In the genomic region with DNA sequence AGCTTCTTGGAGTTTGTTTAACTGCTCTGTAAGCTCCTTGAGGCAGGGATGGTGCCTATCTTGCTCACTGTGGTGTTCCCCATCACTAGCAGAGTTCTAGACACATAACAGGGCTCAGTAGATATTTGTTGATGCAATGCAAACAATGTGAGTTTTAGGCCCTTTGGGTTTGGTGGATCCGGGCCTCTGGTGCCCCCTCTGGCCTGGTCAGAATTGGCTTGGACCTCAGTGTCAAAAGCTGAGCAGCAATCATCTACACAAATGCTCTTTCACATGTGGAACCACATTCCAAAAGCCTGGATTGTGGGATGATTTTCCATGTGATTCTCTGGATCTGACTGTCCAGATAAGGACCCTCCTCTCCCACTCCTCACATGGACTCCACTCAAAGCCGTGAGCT, we compare ENCODE assay signal across 12 cellular contexts. TPM values are rescaled to one million over a fixed set of nuclear protein-coding genes. Genes with fewer than 3 reads are reported as not detected.
DNase-seq lines count a peak whose midpoint lies in the region; ATAC-seq and TF ChIP-seq lines count a peak whose summit lies in the region.
"Had no signal": no experiment of that assay in that cellular context is flagged by ENCODE, and none has a peak within 500 bp of the region (broad histone marks: within the 10 kb centered on the region; RNA-seq: fewer than 3 reads in every experiment).

No MANE protein-coding gene starts in this region.

- no peak for DNase-seq in GM12864 (ENCODE audit: low read depth)
- DNase-seq in OCI-LY7 (ENCODE audit: low spot score), result peak; percentile 45
- DNase-seq in fibroblast of mammary gland (ENCODE audit: low read depth), result peak; percentile 22
- no peak for DNase-seq in NK-92 (lab: John Stamatoyannopoulos, UW; ENCODE audit: unreplicated experiment)
- DNase-seq in activated naive CD8-positive, alpha-beta T cell treated with anti-CD3 and anti-CD28 coated beads for 36 hours, result no peak
- no peak for DNase-seq in stimulated activated naive CD8-positive, alpha-beta T cell treated with anti-CD3 and anti-CD28 coated beads, Interleukin-15, amount 100 ng/mL, for 72 hours
- DNase-seq: activated T-cell treated with anti-CD3 and anti-CD28 coated beads, Interleukin-2, amount 50 U/mL, for 48 hours; heart left ventricle; spleen had no signal

- H3K27me3 Mint-ChIP-seq in activated naive CD8-positive, alpha-beta T cell treated with anti-CD3 and anti-CD28 coated beads for 36 hours, result no peaks in the 10 kb centered on the region
- peaks cover 8% of the 10 kb centered on the region for H3K27me3 Mint-ChIP-seq in stimulated activated naive CD8-positive, alpha-beta T cell treated with anti-CD3 and anti-CD28 coated beads, Interleukin-15, amount 100 ng/mL, for 72 hours

- H3K4me3 ChIP-seq in GM12864 (ENCODE audit: low read depth, low read length), result no peak overlapping the region
- H3K4me3 ChIP-seq in OCI-LY7 (ENCODE audit: low read depth, low read length, poor library complexity, severe bottlenecking), result no peak overlapping the region
- no peak overlapping the region for H3K4me3 ChIP-seq in fibroblast of mammary gland (ENCODE audit: control insufficient read depth, low read depth, low read length)
- H3K4me3 ChIP-seq: BLaER1 treated with 17β-estradiol and CSF1 and Interleukin-3, amounts not matched to agents 10 nM and 100 nM; heart left ventricle; spleen had no signal

- H3K27ac Mint-ChIP-seq in activated naive CD8-positive, alpha-beta T cell treated with anti-CD3 and anti-CD28 coated beads for 36 hours, result no peak overlapping the region
- no peak overlapping the region for H3K27ac Mint-ChIP-seq in stimulated activated naive CD8-positive, alpha-beta T cell treated with anti-CD3 and anti-CD28 coated beads, Interleukin-15, amount 100 ng/mL, for 72 hours

- H3K4me1 Mint-ChIP-seq in activated naive CD8-positive, alpha-beta T cell treated with anti-CD3 and anti-CD28 coated beads for 36 hours, result no peaks in the 10 kb centered on the region
- H3K4me1 Mint-ChIP-seq in stimulated activated naive CD8-positive, alpha-beta T cell treated with anti-CD3 and anti-CD28 coated beads, Interleukin-15, amount 100 ng/mL, for 72 hours, result no peaks in the 10 kb centered on the region

- no peaks in the 10 kb centered on the region for H3K36me3 Mint-ChIP-seq in activated naive CD8-positive, alpha-beta T cell treated with anti-CD3 and anti-CD28 coated beads for 36 hours

- TF ChIP-seq CTCF in 22Rv1 (IDR thresholded peaks at IDR 0.05), result peak; percentile 21; the same call in 1 of the 2 replicates
- peak; percentile 63 for TF ChIP-seq CTCF in GM12864 (IDR thresholded peaks at IDR 0.05; ENCODE audit: low read depth, low read length, missing control alignments)
- TF ChIP-seq CTCF in OCI-LY7 (conservative IDR thresholded peaks at IDR 0.05; ENCODE audit: low read length), result peak; percentile 76
- TF ChIP-seq CTCF in fibroblast of mammary gland (conservative IDR thresholded peaks at IDR 0.05; ENCODE audit: control insufficient read depth, insufficient read depth, low read depth, low read length), result peak; percentile 46

- no peak overlapping the region for H2AFZ ChIP-seq in OCI-LY7 (ENCODE audit: low read length)

- ATAC-seq in HG03175 (IDR thresholded peaks at IDR 0.05; ENCODE audit: unreplicated experiment), result no peak
- no peak for ATAC-seq in stimulated activated naive CD8-positive, alpha-beta T cell treated with anti-CD3 and anti-CD28 coated beads, Interleukin-15, amount 100 ng/mL, for 72 hours
- ATAC-seq: heart left ventricle had no signal

- H3K27ac ChIP-seq in 22Rv1, result no peak overlapping the region
- no peak overlapping the region for H3K27ac ChIP-seq in OCI-LY7 (ENCODE audit: low read depth, low read length, poor library complexity, severe bottlenecking)
- H3K27ac ChIP-seq: BLaER1 treated with 17β-estradiol and CSF1 and Interleukin-3, amounts not matched to agents 10 nM and 100 nM; heart left ventricle; spleen had no signal

- H3K79me2 ChIP-seq in OCI-LY7 (ENCODE audit: insufficient read depth, low read depth, low read length), result no peaks in the 10 kb centered on the region

- H3K9me3 ChIP-seq in OCI-LY7 (ENCODE audit: low read length), result no peaks in the 10 kb centered on the region
- H3K9me3 ChIP-seq: BLaER1 treated with 17β-estradiol and CSF1 and Interleukin-3, amounts not matched to agents 10 nM and 100 nM; heart left ventricle; spleen had no signal

- H3K4me3 Mint-ChIP-seq in activated naive CD8-positive, alpha-beta T cell treated with anti-CD3 and anti-CD28 coated beads for 36 hours, result no peak overlapping the region
- no peak overlapping the region for H3K4me3 Mint-ChIP-seq in stimulated activated naive CD8-positive, alpha-beta T cell treated with anti-CD3 and anti-CD28 coated beads, Interleukin-15, amount 100 ng/mL, for 72 hours

- POLR2A ChIA-PET in OCI-LY7 (lab: Charles Lee), result interaction anchor here (0.9 to 2.0 kb wide), 6 partner anchors 9 to 106 kb away, joined by 3 to 7 read pairs (median 5); no protein-coding TSS in a partner anchor

- H3K4me1 ChIP-seq in OCI-LY7 (ENCODE audit: insufficient read depth, low read length, poor library complexity, severe bottlenecking), result peaks cover 34% of the 10 kb centered on the region

- no peaks in the 10 kb centered on the region for H3K9me3 Mint-ChIP-seq in activated naive CD8-positive, alpha-beta T cell treated with anti-CD3 and anti-CD28 coated beads for 36 hours
- H3K9me3 Mint-ChIP-seq in stimulated activated naive CD8-positive, alpha-beta T cell treated with anti-CD3 and anti-CD28 coated beads, Interleukin-15, amount 100 ng/mL, for 72 hours, result no peaks in the 10 kb centered on the region

- CTCF ChIA-PET in OCI-LY7 (lab: Charles Lee; ENCODE audit: unreplicated experiment), result interaction anchor here (0.6 to 1.2 kb wide), 7 partner anchors 15 to 106 kb away, joined by 3 read pairs; no protein-coding TSS in a partner anchor

- no peak overlapping the region for H3K4me2 ChIP-seq in OCI-LY7 (ENCODE audit: low read length)
- H3K4me2 ChIP-seq: BLaER1 treated with 17β-estradiol and CSF1 and Interleukin-3, amounts not matched to agents 10 nM and 100 nM had no signal

- H3K36me3 ChIP-seq in OCI-LY7 (ENCODE audit: insufficient read depth, low read length), result no peaks in the 10 kb centered on the region
- H3K36me3 ChIP-seq: BLaER1 treated with 17β-estradiol and CSF1 and Interleukin-3, amounts not matched to agents 10 nM and 100 nM; heart left ventricle; spleen had no signal

- BruUV-seq in OCI-LY7 (replicated peaks; lab: Mats Ljungman, UMichigan), result no TSS peak

- no peaks in the 10 kb centered on the region for H4K20me1 ChIP-seq in OCI-LY7 (ENCODE audit: insufficient read depth, low read length)
- H4K20me1 ChIP-seq: BLaER1 treated with 17β-estradiol and CSF1 and Interleukin-3, amounts not matched to agents 10 nM and 100 nM had no signal

- no peaks in the 10 kb centered on the region for H3K9me2 ChIP-seq in OCI-LY7 (ENCODE audit: insufficient read depth, low read length)

- intact Hi-C loops in OCI-LY7 (cut with micrococcal nuclease; ENCODE audit: unreplicated experiment), result loop anchor here (2.0 kb wide), 1 partner anchor 54 kb away; a partner anchor contains a TSS

RNA-seq across cellular contexts. Expression of a gene that starts 53.4 kb away (rescaled TPM):
- total RNA-seq in OCI-LY7 (2014; rRNA removed; shearing (Covaris generic)), result 12.0 and 16.3 TPM in 2 replicates
- total RNA-seq in OCI-LY7 (2022), result 18.8 and 24.2 TPM in 2 replicates
- total RNA-seq in activated naive CD8-positive, alpha-beta T cell treated with anti-CD3 and anti-CD28 coated beads for 36 hours, result under 1 TPM; 0.66 to 0.72 TPM

Comparison
In these comparisons a context has a peak if more than half of its experiments do, and no peak if none do; other contexts are left out.
1. CTCF ChIP-seq: peak in every context shown above with its lines; median percentile 76 in OCI-LY7; 63 in GM12864; 46 in fibroblast of mammary gland; 21 in 22Rv1.
2. DNase-seq: peak in OCI-LY7 (single experiment) and fibroblast of mammary gland (single experiment); none in GM12864 (single experiment), NK-92 (single experiment), activated naive CD8-positive, alpha-beta T cell treated with anti-CD3 and anti-CD28 coated beads for 36 hours (single experiment) and stimulated activated naive CD8-positive, alpha-beta T cell treated with anti-CD3 and anti-CD28 coated beads, Interleukin-15, amount 100 ng/mL, for 72 hours (0 of 2).
3. RNA of a gene that starts 53.4 kb away (total RNA-seq): 12.0 to 24.2 TPM in OCI-LY7; 0.66 to 0.72 TPM in activated naive CD8-positive, alpha-beta T cell treated with anti-CD3 and anti-CD28 coated beads for 36 hours; every median in the first group is over 4 times any median in the second.